In the genomic region with DNA sequence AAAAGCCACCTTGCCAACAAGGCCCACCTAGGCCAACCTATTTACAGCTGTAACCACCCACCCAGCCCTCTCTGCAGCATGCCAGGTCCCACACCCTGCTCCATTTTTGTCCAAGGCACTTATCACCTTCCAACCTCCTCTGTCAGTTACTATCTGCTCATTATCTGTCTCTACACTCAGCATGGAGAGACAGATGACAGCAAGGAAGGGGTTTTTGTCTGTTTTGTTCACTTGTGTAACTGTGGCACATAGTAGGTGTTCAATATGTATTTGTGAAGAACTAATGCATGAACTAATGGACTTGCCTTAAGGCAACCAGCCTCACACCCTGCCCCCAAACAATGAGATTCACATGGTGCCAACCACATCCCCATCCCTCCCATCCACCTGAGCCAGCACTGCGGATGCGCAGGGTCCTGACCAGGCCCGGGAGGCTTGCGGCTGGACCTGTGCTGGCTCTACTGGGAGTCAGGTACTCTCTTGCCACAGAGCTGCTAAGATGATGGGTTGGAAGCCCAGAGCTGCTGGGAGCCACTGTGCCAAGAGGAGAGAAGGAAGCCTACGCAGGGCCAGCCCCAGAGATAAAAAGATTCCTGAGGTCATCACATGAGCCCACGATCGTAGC, we compare ENCODE assay signal across 1 cellular context.
TF ChIP-seq lines count a peak whose summit lies in the region.

No MANE protein-coding gene starts in this region.

TF ChIP-seq in H1, 55 proteins besides CTCF, POLR2A, EP300 and RAD21:
- TF ChIP-seq SIRT6 (IDR thresholded peaks at IDR 0.05; ENCODE audit: low read length) (no peak), GTF2F1 (IDR thresholded peaks at IDR 0.05; ENCODE audit: borderline replicate concordance, low read depth, low read length) (no peak), KDM1A (IDR thresholded peaks at IDR 0.05; ENCODE audit: borderline replicate concordance, low read length) (no peak), RFX5 (IDR thresholded peaks at IDR 0.05; ENCODE audit: borderline replicate concordance, low read depth, low read length) (no peak), TEAD4 (IDR thresholded peaks at IDR 0.05; ENCODE audit: low read depth, low read length) (no peak), RXRA (IDR thresholded peaks at IDR 0.05; ENCODE audit: insufficient read depth, low read depth, low read length) (no peak), NRF1 (IDR thresholded peaks at IDR 0.05; ENCODE audit: low read depth, low read length) (no peak), ZNF274 (IDR thresholded peaks at IDR 0.05; ENCODE audit: borderline replicate concordance, extremely low read depth, low read length) (no peak), CBX5 (IDR thresholded peaks at IDR 0.05; ENCODE audit: low read depth, low read length) (no peak), BRCA1 (IDR thresholded peaks at IDR 0.05; ENCODE audit: low read depth, low read length) (no peak), PHF8 (conservative IDR thresholded peaks at IDR 0.05; ENCODE audit: low read depth, low read length) (no peak)
- TF ChIP-seq, protein P1, sequence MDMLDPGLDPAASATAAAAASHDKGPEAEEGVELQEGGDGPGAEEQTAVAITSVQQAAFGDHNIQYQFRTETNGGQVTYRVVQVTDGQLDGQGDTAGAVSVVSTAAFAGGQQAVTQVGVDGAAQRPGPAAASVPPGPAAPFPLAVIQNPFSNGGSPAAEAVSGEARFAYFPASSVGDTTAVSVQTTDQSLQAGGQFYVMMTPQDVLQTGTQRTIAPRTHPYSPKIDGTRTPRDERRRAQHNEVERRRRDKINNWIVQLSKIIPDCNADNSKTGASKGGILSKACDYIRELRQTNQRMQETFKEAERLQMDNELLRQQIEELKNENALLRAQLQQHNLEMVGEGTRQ (IDR thresholded peaks at IDR 0.05; ENCODE audit: low read length) = no peak
